1 cellular context compared by ENCODE assay signal in genomic region chr15:43791993-43792760, GRCh38.
TF ChIP-seq lines count a peak whose summit lies in the region.

Gene SERF2, plus strand, starts transcription at chr15:43792320. Its CDS starts 57 bp downstream, at chr15:43792377.

TF ChIP-seq in HEK293, 187 proteins besides CTCF, POLR2A, EP300 and RAD21 (continued from another document):
- no peak for TF ChIP-seq ZNF311 (tag by site-specific recombination; IDR thresholded peaks at IDR 0.05; ENCODE audit: borderline replicate concordance)
- no peak for TF ChIP-seq ZNF214 (tag by site-specific recombination; IDR thresholded peaks at IDR 0.05; ENCODE audit: borderline replicate concordance)
- TF ChIP-seq ZNF626 (tag by site-specific recombination; IDR thresholded peaks at IDR 0.05), result no peak
- TF ChIP-seq ZNF768 (tag by site-specific recombination; IDR thresholded peaks at IDR 0.05), result no peak
- TF ChIP-seq ZNF571 (tag by site-specific recombination; IDR thresholded peaks at IDR 0.05), result no peak
- TF ChIP-seq PRDM2 (tag by site-specific recombination; IDR thresholded peaks at IDR 0.05; ENCODE audit: borderline replicate concordance), result 0 out of 2 replicates have a peak, but pooled peaks have one; percentile 75
- TF ChIP-seq ZNF621 (tag by site-specific recombination; IDR thresholded peaks at IDR 0.05), result no peak
- peak; percentile 54; the same call in 1 of the 2 replicates for TF ChIP-seq ZNF501 (tag by site-specific recombination; IDR thresholded peaks at IDR 0.05)
- TF ChIP-seq ZBTB21 (tag by site-specific recombination; IDR thresholded peaks at IDR 0.05), result peak; percentile 42; the same call in 1 of the 2 replicates
- TF ChIP-seq TSHZ1 (tag by site-specific recombination; IDR thresholded peaks at IDR 0.05; ENCODE audit: borderline replicate concordance), result no peak
- TF ChIP-seq ZNF596 (tag by site-specific recombination; IDR thresholded peaks at IDR 0.05), result no peak
- no peak for TF ChIP-seq ZNF521 (tag by site-specific recombination; IDR thresholded peaks at IDR 0.05)
- no peak for TF ChIP-seq ZNF843 (tag by site-specific recombination; IDR thresholded peaks at IDR 0.05)
- TF ChIP-seq ZNF266 (tag by site-specific recombination; IDR thresholded peaks at IDR 0.05; ENCODE audit: low read depth), result no peak
- TF ChIP-seq ZNF704 (tag by site-specific recombination; IDR thresholded peaks at IDR 0.05), result no peak
- TF ChIP-seq ZNF335 (tag by site-specific recombination; conservative IDR thresholded peaks at IDR 0.05), result peak; percentile 89
- no peak for TF ChIP-seq ZNF747 (tag by site-specific recombination; IDR thresholded peaks at IDR 0.05)
- no peak for TF ChIP-seq ZNF785 (tag by site-specific recombination; IDR thresholded peaks at IDR 0.05)
- TF ChIP-seq ZFP37 (tag by site-specific recombination; IDR thresholded peaks at IDR 0.05), result no peak
- no peak for TF ChIP-seq ZNF561 (tag by site-specific recombination; IDR thresholded peaks at IDR 0.05; ENCODE audit: borderline replicate concordance)
- TF ChIP-seq ZFP41 (tag by site-specific recombination; IDR thresholded peaks at IDR 0.05; ENCODE audit: borderline replicate concordance), result no peak
- 0 out of 2 replicates have a peak, but pooled peaks have one; percentile 19 for TF ChIP-seq KLF17 (tag by site-specific recombination; IDR thresholded peaks at IDR 0.05)
- no peak for TF ChIP-seq MEIS1 (CRISPR knock-in tag; IDR thresholded peaks at IDR 0.05; ENCODE audit: borderline replicate concordance)
- TF ChIP-seq ZNF530 (tag by site-specific recombination; IDR thresholded peaks at IDR 0.05; ENCODE audit: low read depth), result no peak
- no peak for TF ChIP-seq ZNF433 (tag by site-specific recombination; IDR thresholded peaks at IDR 0.05; ENCODE audit: low read depth)
- no peak for TF ChIP-seq ZBTB49 (tag by site-specific recombination; IDR thresholded peaks at IDR 0.05; ENCODE audit: low read depth)
- TF ChIP-seq ZNF354C (tag by site-specific recombination; IDR thresholded peaks at IDR 0.05; ENCODE audit: borderline replicate concordance, low read depth), result no peak
- TF ChIP-seq ZNF792 (tag by site-specific recombination; IDR thresholded peaks at IDR 0.05), result no peak
- TF ChIP-seq ATF2 (tag by site-specific recombination; IDR thresholded peaks at IDR 0.05; ENCODE audit: low read depth), result peak; percentile 58; the same call in 1 of the 2 replicates
- no peak for TF ChIP-seq ZNF18 (tag by site-specific recombination; IDR thresholded peaks at IDR 0.05)
- peak; percentile 65; the same call in 1 of the 2 replicates for TF ChIP-seq GLIS1 (tag by site-specific recombination; IDR thresholded peaks at IDR 0.05)
- 0 out of 2 replicates have a peak, but pooled peaks have one; percentile 17 for TF ChIP-seq ZSCAN23 (tag by site-specific recombination; IDR thresholded peaks at IDR 0.05)
- TF ChIP-seq KLF8 (tag by site-specific recombination; IDR thresholded peaks at IDR 0.05), result peak; percentile 64
- TF ChIP-seq EGR2 (tag by site-specific recombination; IDR thresholded peaks at IDR 0.05; ENCODE audit: low read depth), result peak; percentile 66
- TF ChIP-seq ZNF404 (tag by site-specific recombination; IDR thresholded peaks at IDR 0.05), result no peak
- TF ChIP-seq ZFHX2 (tag by site-specific recombination; conservative IDR thresholded peaks at IDR 0.05), result peak; percentile 68
- TF ChIP-seq SP3 (tag by site-specific recombination; IDR thresholded peaks at IDR 0.05), result peak; percentile 80
- no peak for TF ChIP-seq ZNF146 (tag by site-specific recombination; IDR thresholded peaks at IDR 0.05)
- TF ChIP-seq ZNF133 (tag by site-specific recombination; IDR thresholded peaks at IDR 0.05), result no peak
- TF ChIP-seq ZNF280C (tag by site-specific recombination; IDR thresholded peaks at IDR 0.05), result no peak
- peak; percentile 72 for TF ChIP-seq ZXDB (tag by site-specific recombination; IDR thresholded peaks at IDR 0.05)
TF ChIP-seq in HEK293: peak in this region for 46.
